ENCODE assay signal across 8 cellular contexts in the genomic region with DNA sequence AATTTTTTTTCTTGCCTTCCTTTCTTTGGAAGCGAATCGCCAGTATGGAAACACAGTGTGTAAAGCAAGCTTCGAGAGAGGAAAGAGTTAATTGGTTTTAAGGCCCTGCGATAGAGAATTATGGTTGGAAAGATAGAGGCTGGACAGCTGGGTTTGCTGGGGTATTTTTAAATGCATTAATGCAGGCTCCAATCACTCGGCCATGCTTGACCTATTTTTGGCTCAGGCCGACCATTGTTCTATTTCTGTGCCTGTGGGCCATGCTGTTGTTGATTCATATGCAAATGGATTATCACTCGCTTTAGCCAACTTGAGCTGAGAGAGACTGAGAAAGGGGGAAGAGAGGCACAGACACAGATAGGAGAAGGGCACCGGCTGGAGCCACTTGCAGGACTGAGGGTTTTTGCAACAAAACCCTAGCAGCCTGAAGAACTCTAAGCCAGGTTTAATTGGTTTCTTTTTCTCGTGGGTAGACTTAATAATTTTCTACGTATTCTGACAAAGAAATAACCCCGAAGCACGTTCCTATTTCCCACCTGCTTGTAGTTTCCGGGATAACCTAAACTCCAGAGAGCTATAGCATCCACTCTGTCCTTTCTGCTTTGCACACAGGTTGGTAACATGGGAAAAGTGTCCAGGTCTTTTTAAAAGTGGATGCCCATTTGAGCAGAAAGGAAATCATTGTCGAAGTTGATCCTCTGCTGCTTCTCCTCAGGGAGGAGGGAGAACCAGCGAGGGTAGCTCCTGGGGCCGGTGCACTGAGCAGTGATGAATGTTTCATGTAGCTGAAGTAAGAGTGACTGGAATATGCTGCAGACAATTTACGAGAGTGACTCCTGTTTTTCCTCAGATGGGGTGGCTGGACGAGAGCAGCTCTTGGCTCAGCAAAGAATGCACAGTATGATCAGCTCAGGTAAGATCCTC. TPM values are rescaled to one million over a fixed set of nuclear protein-coding genes. Genes with fewer than 3 reads are reported as not detected.
A peak's percentile ranks its signal among the peaks of the same experiment; 100 is the strongest.
DNase-seq lines count a peak whose midpoint lies in the region; ATAC-seq and TF ChIP-seq lines count a peak whose summit lies in the region.

TSS of gene HDAC9 (plus strand) at position 338 of the 924 bp plus-strand sequence. CDS start at position 892, 554 bp downstream.

- H3K27me3 ChIP-seq in BLaER1 (no peaks in the 10 kb centered on the region), ascending aorta (no peaks in the 10 kb centered on the region)

- peak; percentile 88 for ATAC-seq in GM19025 (IDR thresholded peaks at IDR 0.05; ENCODE audit: low read depth, unreplicated experiment)
- ATAC-seq in HG03103 (IDR thresholded peaks at IDR 0.05; ENCODE audit: low read depth, unreplicated experiment): peak; percentile 91

- peak within 1 kb of the TSS; percentile 26 for H3K27ac Mint-ChIP-seq in progenitor cell of endocrine pancreas

- H3K9me3 ChIP-seq in BLaER1 (no peaks in the 10 kb centered on the region), ascending aorta (no peaks in the 10 kb centered on the region)

- no peaks in the 10 kb centered on the region for H4K20me1 ChIP-seq in BLaER1

- H3K27me3 Mint-ChIP-seq in progenitor cell of endocrine pancreas: peaks cover 12% of the 10 kb centered on the region

- intact Hi-C loops in ascending aorta (cut with DNase I): loop anchor here (2.0 to 10.0 kb wide), 7 partner anchors 62 to 619 kb away; partner anchors contain the start of gene TWIST1

- H3K27ac ChIP-seq in BLaER1: peak within 1 kb of the TSS; percentile 87
- H3K27ac ChIP-seq in ascending aorta: peak within 1 kb of the TSS; percentile 77 to 78

- H3K4me3 ChIP-seq in BLaER1 (peak within 1 kb of the TSS; percentile 73), ascending aorta (peak within 1 kb of the TSS; percentile 55 to 67)

- no peaks in the 10 kb centered on the region for H3K9me3 Mint-ChIP-seq in progenitor cell of endocrine pancreas (ENCODE audit: low read depth)

- H3K4me1 Mint-ChIP-seq in progenitor cell of endocrine pancreas (ENCODE audit: low read depth): peaks cover 22% of the 10 kb centered on the region

- DNase-seq in NCI-H446 (lab: John Stamatoyannopoulos, UW) (peak; percentile 76 to 96), ascending aorta (ENCODE audit: low spot score in 2 of 2) (peak in 1 of 2 donors; percentile 71), hippocampal formation (lab: John Stamatoyannopoulos, UW) (peak; percentile 58 to 88), progenitor cell of endocrine pancreas (ENCODE audit: low spot score, unreplicated experiment) (no peak), HuH-7 (ENCODE audit: low spot score) (no peak)

- 0 out of 2 replicates have a peak, but pooled peaks cover 4% of the 10 kb centered on the region for H3K36me3 ChIP-seq in BLaER1
- no peaks in the 10 kb centered on the region for H3K36me3 ChIP-seq in ascending aorta

- no peak for TF ChIP-seq CTCF in ascending aorta (IDR thresholded peaks at IDR 0.05)
- TF ChIP-seq CTCF in progenitor cell of endocrine pancreas (IDR thresholded peaks at IDR 0.05; ENCODE audit: unreplicated experiment): no peak

- H3K4me2 ChIP-seq in BLaER1: peak within 1 kb of the TSS; percentile 85

- H3K4me3 Mint-ChIP-seq in progenitor cell of endocrine pancreas (ENCODE audit: low read depth): peak within 1 kb of the TSS; percentile 62

- peak within 1 kb of the TSS; percentile 81 for H3K9ac ChIP-seq in BLaER1

- H3K4me1 ChIP-seq in BLaER1 (peaks cover 50% of the 10 kb centered on the region), ascending aorta (peaks cover 0 to 24% of the 10 kb centered on the region in 2 donors)

- H3K36me3 Mint-ChIP-seq in progenitor cell of endocrine pancreas (ENCODE audit: insufficient read depth): no peaks in the 10 kb centered on the region

RNA-seq across cellular contexts. Expression of gene HDAC9, which starts in this region (rescaled TPM):
- total RNA-seq in ascending aorta (33.4 TPM), progenitor cell of endocrine pancreas (3.6 and 5.9 TPM in 2 replicates)

Comparison
In these comparisons a context has a peak if more than half of its experiments do, and no peak if none do; other contexts are left out.
1. DNase-seq: peak in NCI-H446 (2 of 2) and hippocampal formation (2 of 2); none in progenitor cell of endocrine pancreas (single experiment) and HuH-7 (single experiment).